1 cellular context compared by ENCODE assay signal in the genomic region with DNA sequence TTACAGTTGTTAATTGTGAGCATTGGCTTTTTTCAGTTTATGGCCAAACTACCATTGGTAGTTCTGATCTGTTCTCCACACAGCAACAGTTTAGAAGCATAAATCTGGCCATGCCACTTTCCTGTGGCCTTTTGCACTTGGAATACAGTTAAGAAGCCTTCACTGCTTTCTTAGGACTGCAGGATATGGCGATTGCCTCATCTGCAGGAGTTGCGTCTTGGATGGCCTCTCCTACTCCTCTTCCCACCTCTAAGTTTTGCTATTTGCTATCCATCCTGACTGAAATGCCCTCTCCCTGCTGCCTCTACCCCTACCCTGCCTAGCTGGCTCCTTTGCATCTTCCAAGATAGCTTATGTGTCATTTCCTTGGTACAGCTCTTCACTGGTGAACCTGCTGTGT.
TF ChIP-seq lines count a peak whose summit lies in the region.

No MANE protein-coding gene starts in this region.

TF ChIP-seq in IMR-90, 13 proteins besides CTCF, POLR2A, EP300 and RAD21:
- no peak for TF ChIP-seq FOS (IDR thresholded peaks at IDR 0.05; ENCODE audit: low read depth, low read length)
- TF ChIP-seq NFE2L2 (IDR thresholded peaks at IDR 0.05; ENCODE audit: low read depth, low read length), result no peak
- TF ChIP-seq CEBPB (IDR thresholded peaks at IDR 0.05; ENCODE audit: low read depth, low read length), result peak; percentile 37
